Comparison of ENCODE assay signal across 28 cellular contexts in the genomic region with DNA sequence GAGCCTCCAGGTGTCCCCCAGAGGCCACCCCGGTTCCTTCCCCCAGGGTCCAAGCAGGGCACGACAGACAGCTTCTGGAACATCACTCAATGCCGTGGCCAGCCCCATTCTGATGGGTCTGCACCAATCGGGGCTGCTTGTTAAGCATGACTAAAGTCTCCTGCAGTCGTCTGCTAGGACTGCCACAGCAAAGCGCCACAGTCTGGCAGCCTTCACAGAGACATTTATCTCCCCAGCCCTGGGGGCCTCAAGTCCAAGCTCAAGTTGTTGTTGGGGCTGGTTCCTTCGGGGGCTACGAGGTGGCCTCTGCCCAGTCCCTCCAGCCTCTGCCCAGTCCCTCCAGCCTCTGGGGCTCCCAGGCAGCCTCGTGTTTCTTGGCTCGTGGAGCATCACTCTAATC.
"Had no signal": no experiment of that assay in that cellular context is flagged by ENCODE, and none has a peak within 500 bp of the region (broad histone marks: within the 10 kb centered on the region; RNA-seq: fewer than 3 reads in every experiment).

No MANE protein-coding gene starts in this region.

- H3K4me3 Mint-ChIP-seq: naive thymus-derived CD8-positive, alpha-beta T cell; natural killer cell treated with Interleukin-12 subunit alpha and Interleukin-12 subunit beta and Interleukin-15 and Interleukin-18, amount 100 ng/mL, for 72 hours; nephron progenitor cell; neural crest cell; stimulated activated memory B cell treated with anti-CD40 and anti-IgM and Interleukin-4, amounts not matched to agents 10 μg/mL and 1 μg/mL and 100 μg/mL, for 72 hours; stimulated activated naive CD8-positive, alpha-beta T cell treated with anti-CD3 and anti-CD28 coated beads, Interleukin-15, amount 100 ng/mL, for 72 hours had no signal

- H3K4me1 ChIP-seq: pancreas, psoas muscle, uterus had no signal

- H3K27me3 ChIP-seq: pancreas, right lobe of liver, sigmoid colon, thyroid gland, tibial nerve, upper lobe of left lung, uterus had no signal

- ATAC-seq: naive thymus-derived CD8-positive, alpha-beta T cell; natural killer cell treated with Interleukin-12 subunit alpha and Interleukin-12 subunit beta and Interleukin-15 and Interleukin-18, amount 100 ng/mL, for 72 hours; pancreas; psoas muscle; right cardiac atrium; stimulated activated memory B cell treated with anti-CD40 and anti-IgM and Interleukin-4, amounts not matched to agents 10 μg/mL and 1 μg/mL and 100 μg/mL, for 72 hours; stimulated activated naive CD8-positive, alpha-beta T cell treated with anti-CD3 and anti-CD28 coated beads, Interleukin-15, amount 100 ng/mL, for 72 hours; stimulated activated naive CD8-positive, alpha-beta T cell treated with anti-CD3 and anti-CD28 coated beads, Interleukin-15, Interleukin-2, amounts not matched to agents 100 U/mL and 50 U/mL, for 24 hours had no signal

- H3K36me3 Mint-ChIP-seq: naive B cell; naive thymus-derived CD8-positive, alpha-beta T cell; natural killer cell treated with Interleukin-12 subunit alpha and Interleukin-12 subunit beta and Interleukin-15 and Interleukin-18, amount 100 ng/mL, for 72 hours; stimulated activated memory B cell treated with anti-CD40 and anti-IgM and Interleukin-4, amounts not matched to agents 10 μg/mL and 1 μg/mL and 100 μg/mL, for 72 hours had no signal

- H3K27ac ChIP-seq: neutrophil, pancreas, psoas muscle, right lobe of liver, sigmoid colon, thoracic aorta, thyroid gland, tibial nerve, upper lobe of left lung, uterus had no signal

- H3K36me3 ChIP-seq: neutrophil, pancreas, right lobe of liver, sigmoid colon, thoracic aorta, thyroid gland, tibial nerve, upper lobe of left lung, uterus had no signal

- H3K4me1 Mint-ChIP-seq: nephron progenitor cell; neural crest cell; stimulated activated naive CD8-positive, alpha-beta T cell treated with anti-CD3 and anti-CD28 coated beads, Interleukin-15, amount 100 ng/mL, for 72 hours had no signal

- DNase-seq: naive B cell; naive thymus-derived CD8-positive, alpha-beta T cell; nephron progenitor cell; nucleus accumbens; pancreas; psoas muscle; right lobe of liver; sigmoid colon; small intestine; stimulated activated CD4-positive, alpha-beta T cell treated with anti-CD3 and anti-CD28 coated beads, Interleukin-15, amount 100 ng/mL, for 24 hours; stimulated activated CD4-positive, alpha-beta T cell treated with anti-CD3 and anti-CD28 coated beads, Interleukin-2, amount 100 ng/mL, for 24 hours; stimulated activated CD4-positive, alpha-beta T cell treated with anti-CD3 and anti-CD28 coated beads, Interleukin-2, amount 100 ng/mL, for 48 hours; stimulated activated CD4-positive, alpha-beta T cell treated with anti-CD3 and anti-CD28 coated beads, Interleukin-4, amount 100 ng/mL, for 24 hours; stimulated activated naive CD4-positive, alpha-beta T cell; stimulated activated naive CD8-positive, alpha-beta T cell treated with anti-CD3 and anti-CD28 coated beads, Interleukin-15, amount 100 ng/mL, for 72 hours; stimulated activated naive CD8-positive, alpha-beta T cell treated with anti-CD3 and anti-CD28 coated beads, Interleukin-15, Interleukin-2, amounts not matched to agents 100 U/mL and 50 U/mL, for 24 hours; thyroid gland; trophoblast cell; upper lobe of left lung; uterus had no signal

- H3K4me3 ChIP-seq: pancreas, psoas muscle, right lobe of liver, sigmoid colon, thoracic aorta, thyroid gland, tibial nerve, upper lobe of left lung, uterus had no signal

- H3K9me3 ChIP-seq: neutrophil, pancreas, psoas muscle, right lobe of liver, sigmoid colon, thoracic aorta, thyroid gland, tibial nerve, upper lobe of left lung, uterus had no signal

- H3K9me3 Mint-ChIP-seq: naive B cell; naive thymus-derived CD8-positive, alpha-beta T cell; natural killer cell treated with Interleukin-12 subunit alpha and Interleukin-12 subunit beta and Interleukin-15 and Interleukin-18, amount 100 ng/mL, for 72 hours; nephron progenitor cell; neural crest cell; stimulated activated memory B cell treated with anti-CD40 and anti-IgM and Interleukin-4, amounts not matched to agents 10 μg/mL and 1 μg/mL and 100 μg/mL, for 72 hours; stimulated activated naive CD8-positive, alpha-beta T cell treated with anti-CD3 and anti-CD28 coated beads, Interleukin-15, amount 100 ng/mL, for 72 hours had no signal

- H3K27ac Mint-ChIP-seq: naive thymus-derived CD8-positive, alpha-beta T cell; natural killer cell treated with Interleukin-12 subunit alpha and Interleukin-12 subunit beta and Interleukin-15 and Interleukin-18, amount 100 ng/mL, for 72 hours; nephron progenitor cell; progenitor cell of endocrine pancreas; stimulated activated memory B cell treated with anti-CD40 and anti-IgM and Interleukin-4, amounts not matched to agents 10 μg/mL and 1 μg/mL and 100 μg/mL, for 72 hours; stimulated activated naive CD8-positive, alpha-beta T cell treated with anti-CD3 and anti-CD28 coated beads, Interleukin-15, amount 100 ng/mL, for 72 hours had no signal
